ENCODE assay signal across 37 cellular contexts in the genomic region with DNA sequence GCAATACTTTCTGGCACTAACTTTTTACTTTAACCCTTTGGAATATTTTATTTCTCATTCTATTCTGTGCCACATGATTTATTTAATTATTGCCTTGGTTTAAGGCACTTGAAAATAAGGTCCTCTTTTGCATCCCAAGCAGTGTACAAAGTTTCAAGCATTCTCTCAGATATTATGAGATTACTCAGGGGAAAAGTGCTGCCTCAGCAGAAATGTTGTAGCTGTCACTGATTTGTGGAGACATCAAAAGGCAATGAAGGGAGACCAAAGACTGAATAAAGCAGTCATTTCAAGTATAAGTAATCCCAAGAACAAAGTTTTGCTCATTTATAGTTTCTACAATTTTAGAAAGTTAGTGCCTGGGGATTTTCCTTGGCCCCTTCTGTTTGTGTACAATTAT.
"Had no signal": no experiment of that assay in that cellular context is flagged by ENCODE, and none has a peak within 500 bp of the region (broad histone marks: within the 10 kb centered on the region; RNA-seq: fewer than 3 reads in every experiment).

No MANE protein-coding gene starts in this region.

- FAIRE-seq: endothelial cell of umbilical vein had no signal

- H3K27ac Mint-ChIP-seq: activated CD4-positive, alpha-beta memory T cell treated with anti-CD3 and anti-CD28 coated beads for 36 hours; activated CD4-positive, alpha-beta T cell treated with anti-CD3 and anti-CD28 coated beads for 36 hours; activated CD4-positive, alpha-beta T cell treated with anti-CD3 and anti-CD28 coated beads, Interleukin-2, amount 10 ng/mL, durations not matched to agents 24 days and 14 days; activated CD8-positive, alpha-beta memory T cell treated with anti-CD3 and anti-CD28 coated beads, Interleukin-2, amount 10 ng/mL, durations not matched to agents 7 days and 5 days; activated CD8-positive, alpha-beta T cell treated with anti-CD3 and anti-CD28 coated beads, Interleukin-2, amount 10 ng/mL, durations not matched to agents 7 days and 5 days; activated naive CD4-positive, alpha-beta T cell treated with anti-CD3 and anti-CD28 coated beads for 36 hours; activated naive CD4-positive, alpha-beta T cell treated with anti-CD3 and anti-CD28 coated beads, Interleukin-2, amount 50 U/mL, for 24 hours; activated naive CD8-positive, alpha-beta T cell treated with anti-CD3 and anti-CD28 coated beads for 36 hours; activated naive CD8-positive, alpha-beta T cell treated with anti-CD3 and anti-CD28 coated beads, Interleukin-2, amount 50 U/mL, for 24 hours; activated T-helper 1 cell treated with anti-CD3 and anti-CD28 coated beads, Interleukin-12 subunit alpha, Interleukin-12 subunit beta, Interleukin-2, Interleukin-4 antibody, amounts not matched to agents 30 ng/mL and 10 ng/mL and 1 ng/mL, durations not matched to agents 14 hours and 24 hours and 36 hours; activated T-helper 2 cell treated with anti-CD3 and anti-CD28 coated beads, Interferon-gamma antibody, Interleukin-2, Interleukin-4, amounts not matched to agents 10 μg/mL and 5 μg/mL and 100 μg/mL, durations not matched to agents 14 hours and 24 hours and 36 hours; effector memory CD8-positive, alpha-beta T cell; T-helper 17 cell had no signal

- H3K27me3 Mint-ChIP-seq: activated CD4-positive, alpha-beta memory T cell treated with anti-CD3 and anti-CD28 coated beads for 36 hours; activated CD4-positive, alpha-beta T cell treated with anti-CD3 and anti-CD28 coated beads, Interleukin-2, amount 10 ng/mL, durations not matched to agents 24 days and 14 days; activated CD8-positive, alpha-beta memory T cell treated with anti-CD3 and anti-CD28 coated beads, Interleukin-2, amount 10 ng/mL, durations not matched to agents 7 days and 5 days; T-helper 17 cell had no signal

- H3K36me3 Mint-ChIP-seq: activated CD4-positive, alpha-beta memory T cell treated with anti-CD3 and anti-CD28 coated beads for 36 hours; activated CD8-positive, alpha-beta memory T cell treated with anti-CD3 and anti-CD28 coated beads, Interleukin-2, amount 10 ng/mL, durations not matched to agents 7 days and 5 days; activated naive CD4-positive, alpha-beta T cell treated with anti-CD3 and anti-CD28 coated beads, Interleukin-2, amount 50 U/mL, for 24 hours; activated naive CD8-positive, alpha-beta T cell treated with anti-CD3 and anti-CD28 coated beads for 36 hours had no signal

- H3K27ac ChIP-seq: adrenal gland, body of pancreas, breast epithelium, cardiac muscle cell, epithelial cell of prostate, esophagus squamous epithelium, heart right ventricle, hepatocyte had no signal

- H3K9me3 ChIP-seq: adrenal gland, body of pancreas, breast epithelium, esophagus squamous epithelium had no signal

- H3K4me3 Mint-ChIP-seq: activated CD4-positive, alpha-beta memory T cell treated with anti-CD3 and anti-CD28 coated beads for 36 hours; activated CD4-positive, alpha-beta T cell treated with anti-CD3 and anti-CD28 coated beads for 36 hours; activated CD4-positive, alpha-beta T cell treated with anti-CD3 and anti-CD28 coated beads, Interleukin-2, amount 10 ng/mL, durations not matched to agents 24 days and 14 days; activated CD8-positive, alpha-beta memory T cell treated with anti-CD3 and anti-CD28 coated beads, Interleukin-2, amount 10 ng/mL, durations not matched to agents 7 days and 5 days; activated CD8-positive, alpha-beta T cell treated with anti-CD3 and anti-CD28 coated beads, Interleukin-2, amount 10 ng/mL, durations not matched to agents 7 days and 5 days; activated naive CD4-positive, alpha-beta T cell treated with anti-CD3 and anti-CD28 coated beads for 36 hours; activated naive CD4-positive, alpha-beta T cell treated with anti-CD3 and anti-CD28 coated beads, Interleukin-2, amount 50 U/mL, for 24 hours; activated naive CD8-positive, alpha-beta T cell treated with anti-CD3 and anti-CD28 coated beads for 36 hours; activated naive CD8-positive, alpha-beta T cell treated with anti-CD3 and anti-CD28 coated beads, Interleukin-2, amount 50 U/mL, for 24 hours; activated T-helper 1 cell treated with anti-CD3 and anti-CD28 coated beads, Interleukin-12 subunit alpha, Interleukin-12 subunit beta, Interleukin-2, Interleukin-4 antibody, amounts not matched to agents 30 ng/mL and 10 ng/mL and 1 ng/mL, durations not matched to agents 14 hours and 24 hours and 36 hours; effector memory CD8-positive, alpha-beta T cell; T-helper 17 cell had no signal

- DNase-seq: activated CD4-positive, alpha-beta memory T cell treated with anti-CD3 and anti-CD28 coated beads for 36 hours; activated CD4-positive, alpha-beta T cell treated with anti-CD3 and anti-CD28 coated beads for 36 hours; activated CD4-positive, alpha-beta T cell treated with anti-CD3 and anti-CD28 coated beads, Interleukin-2, amount 10 ng/mL, durations not matched to agents 24 days and 14 days; activated CD4-positive, CD25-positive, alpha-beta regulatory T cell; activated CD4-positive, CD25-positive, alpha-beta regulatory T cell treated with anti-CD3 and anti-CD28 coated beads, Interleukin-2, amount 50 U/mL, for 72 hours; activated CD8-positive, alpha-beta memory T cell treated with anti-CD3 and anti-CD28 coated beads, Interleukin-2, amount 10 ng/mL, durations not matched to agents 7 days and 5 days; activated CD8-positive, alpha-beta memory T cell treated with anti-CD3 and anti-CD28 coated beads, Interleukin-2, amount 50 U/mL, for 4 hours; activated CD8-positive, alpha-beta T cell treated with anti-CD3 and anti-CD28 coated beads, Interleukin-2, amount 10 ng/mL, durations not matched to agents 7 days and 5 days; activated effector memory CD4-positive, alpha-beta T cell treated with anti-CD3 and anti-CD28 coated beads, Interleukin-2, amount 50 U/mL, for 16 hours; activated naive CD4-positive, alpha-beta T cell treated with anti-CD3 and anti-CD28 coated beads for 36 hours; activated naive CD8-positive, alpha-beta T cell treated with anti-CD3 and anti-CD28 coated beads for 36 hours; activated naive CD8-positive, alpha-beta T cell treated with anti-CD3 and anti-CD28 coated beads, Interleukin-2, amount 50 U/mL, for 24 hours; activated T-cell treated with anti-CD3 and anti-CD28 coated beads, Interleukin-2, amount 50 U/mL, for 1 hour; activated T-cell treated with anti-CD3 and anti-CD28 coated beads, Interleukin-2, amount 50 U/mL, for 48 hours; adrenal gland; amygdala; aorta; body of pancreas; central memory CD4-positive, alpha-beta T cell; cerebellar nuclear complex; cortex of kidney; dermis blood vessel endothelial cell; effector CD4-positive, alpha-beta T cell; effector memory CD8-positive, alpha-beta T cell; esophagus squamous epithelium; foreskin melanocyte; heart right ventricle; T-helper 1 cell; T-helper 17 cell had no signal

- H3K36me3 ChIP-seq: adrenal gland, breast epithelium, cardiac muscle cell, esophagus squamous epithelium, heart right ventricle had no signal

- ATAC-seq: activated CD4-positive, alpha-beta T cell treated with anti-CD3 and anti-CD28 coated beads for 36 hours; activated CD8-positive, alpha-beta memory T cell treated with anti-CD3 and anti-CD28 coated beads, Interleukin-2, amount 10 ng/mL, durations not matched to agents 7 days and 5 days; activated CD8-positive, alpha-beta T cell treated with anti-CD3 and anti-CD28 coated beads, Interleukin-2, amount 10 ng/mL, durations not matched to agents 7 days and 5 days; activated naive CD8-positive, alpha-beta T cell treated with anti-CD3 and anti-CD28 coated beads, Interleukin-2, amount 50 U/mL, for 24 hours; body of pancreas; effector memory CD8-positive, alpha-beta T cell; heart right ventricle; T-helper 17 cell had no signal

- H3K9me3 Mint-ChIP-seq: activated naive CD8-positive, alpha-beta T cell treated with anti-CD3 and anti-CD28 coated beads for 36 hours; activated T-helper 2 cell treated with anti-CD3 and anti-CD28 coated beads, Interferon-gamma antibody, Interleukin-2, Interleukin-4, amounts not matched to agents 10 μg/mL and 5 μg/mL and 100 μg/mL, durations not matched to agents 14 hours and 24 hours and 36 hours had no signal

- H3K4me1 Mint-ChIP-seq: activated CD4-positive, alpha-beta T cell treated with anti-CD3 and anti-CD28 coated beads for 36 hours; activated CD4-positive, alpha-beta T cell treated with anti-CD3 and anti-CD28 coated beads, Interleukin-2, amount 10 ng/mL, durations not matched to agents 24 days and 14 days; activated CD8-positive, alpha-beta memory T cell treated with anti-CD3 and anti-CD28 coated beads, Interleukin-2, amount 10 ng/mL, durations not matched to agents 7 days and 5 days; activated naive CD4-positive, alpha-beta T cell treated with anti-CD3 and anti-CD28 coated beads, Interleukin-2, amount 50 U/mL, for 24 hours; activated naive CD8-positive, alpha-beta T cell treated with anti-CD3 and anti-CD28 coated beads for 36 hours; activated naive CD8-positive, alpha-beta T cell treated with anti-CD3 and anti-CD28 coated beads, Interleukin-2, amount 50 U/mL, for 24 hours; T-helper 17 cell had no signal

- H2AFZ ChIP-seq: hepatocyte had no signal

- H3K4me1 ChIP-seq: adrenal gland, body of pancreas, breast epithelium, esophagus squamous epithelium, heart right ventricle had no signal

- H3K27me3 ChIP-seq: adrenal gland, body of pancreas, breast epithelium, cardiac muscle cell, esophagus squamous epithelium, heart right ventricle, hepatocyte had no signal

- H3K4me3 ChIP-seq: adrenal gland, body of pancreas, breast epithelium, cardiac muscle cell, esophagus squamous epithelium, heart right ventricle, hepatocyte had no signal

- H3K79me2 ChIP-seq: hepatocyte had no signal

- H3K4me2 ChIP-seq: hepatocyte had no signal
